ENCODE assay signal across 15 cellular contexts in genomic region chr1:1171551-1172340, GRCh38. TPM values are rescaled to one million over a fixed set of nuclear protein-coding genes. Genes with fewer than 3 reads are reported as not detected.
DNase-seq lines count a peak whose midpoint lies in the region; ATAC-seq lines count a peak whose summit lies in the region.
"Had no signal": no experiment of that assay in that cellular context is flagged by ENCODE, and none has a peak within 500 bp of the region (broad histone marks: within the 10 kb centered on the region; RNA-seq: fewer than 3 reads in every experiment).

No MANE protein-coding gene starts in this region.

- peak overlapping the region in 7 of 8 donors; percentile 14 to 72 (median 39) for H3K27ac Mint-ChIP-seq in CD8-positive, alpha-beta memory T cell
- peak overlapping the region; percentile 49 for H3K27ac Mint-ChIP-seq in activated naive CD4-positive, alpha-beta T cell treated with anti-CD3 and anti-CD28 coated beads, Interleukin-2, amount 10 ng/mL, durations not matched to agents 7 days and 5 days
- H3K27ac Mint-ChIP-seq in memory B cell, result peak overlapping the region; percentile 94

- ATAC-seq in HG03460 (IDR thresholded peaks at IDR 0.05; ENCODE audit: unreplicated experiment) (peak; percentile 48), memory B cell (ENCODE audit: low read depth) (peak; percentile 85), GM18517 (IDR thresholded peaks at IDR 0.05; ENCODE audit: unreplicated experiment) (no peak)
- ATAC-seq: body of pancreas, Panc1 had no signal

- POLR2A ChIA-PET in CD8-positive, alpha-beta memory T cell (lab: Charles Lee), result no interaction called here

- CTCF ChIA-PET in CD8-positive, alpha-beta memory T cell (lab: Charles Lee), result no interaction called here
- CTCF ChIA-PET in activated naive CD4-positive, alpha-beta T cell treated with anti-CD3 and anti-CD28 coated beads, Interleukin-2, amount 10 ng/mL, durations not matched to agents 7 days and 5 days (lab: Charles Lee), result no interaction called here

- no peaks in the 10 kb centered on the region for H3K9me3 Mint-ChIP-seq in CD8-positive, alpha-beta memory T cell
- no peaks in the 10 kb centered on the region for H3K9me3 Mint-ChIP-seq in activated naive CD4-positive, alpha-beta T cell treated with anti-CD3 and anti-CD28 coated beads, Interleukin-2, amount 10 ng/mL, durations not matched to agents 7 days and 5 days
- H3K9me3 Mint-ChIP-seq in memory B cell, result no peaks in the 10 kb centered on the region

- peaks cover 4 to 24% (median 6%) of the 10 kb centered on the region in 3 donors for H3K4me1 Mint-ChIP-seq in CD8-positive, alpha-beta memory T cell
- H3K4me1 Mint-ChIP-seq in activated naive CD4-positive, alpha-beta T cell treated with anti-CD3 and anti-CD28 coated beads, Interleukin-2, amount 10 ng/mL, durations not matched to agents 7 days and 5 days, result peaks cover 33% of the 10 kb centered on the region
- H3K4me1 Mint-ChIP-seq in memory B cell, result peaks cover 33% of the 10 kb centered on the region

- no peak overlapping the region for H3K4me3 ChIP-seq in CD8-positive, alpha-beta memory T cell (ENCODE audit: low read length)
- H3K4me3 ChIP-seq: body of pancreas, upper lobe of left lung had no signal

- H3K27me3 ChIP-seq in CD8-positive, alpha-beta memory T cell (ENCODE audit: insufficient read depth, low read length, poor library complexity, severe bottlenecking), result no peaks in the 10 kb centered on the region
- H3K27me3 ChIP-seq: body of pancreas had no signal

- H3K9me3 ChIP-seq in CD8-positive, alpha-beta memory T cell (ENCODE audit: low read length), result no peaks in the 10 kb centered on the region
- H3K9me3 ChIP-seq: body of pancreas, upper lobe of left lung had no signal

- H3K4me3 Mint-ChIP-seq in CD8-positive, alpha-beta memory T cell, result peak overlapping the region in 1 of 7 donors; percentile 32
- H3K4me3 Mint-ChIP-seq in activated naive CD4-positive, alpha-beta T cell treated with anti-CD3 and anti-CD28 coated beads, Interleukin-2, amount 10 ng/mL, durations not matched to agents 7 days and 5 days, result no peak overlapping the region
- H3K4me3 Mint-ChIP-seq in memory B cell, result peak overlapping the region; percentile 74

- H3K4me1 ChIP-seq in CD8-positive, alpha-beta memory T cell (ENCODE audit: insufficient read depth, low read length), result peaks cover 15% of the 10 kb centered on the region

- no peaks in the 10 kb centered on the region for H3K36me3 Mint-ChIP-seq in CD8-positive, alpha-beta memory T cell
- H3K36me3 Mint-ChIP-seq in activated naive CD4-positive, alpha-beta T cell treated with anti-CD3 and anti-CD28 coated beads, Interleukin-2, amount 10 ng/mL, durations not matched to agents 7 days and 5 days, result no peaks in the 10 kb centered on the region
- peaks cover under 1% of the 10 kb centered on the region for H3K36me3 Mint-ChIP-seq in memory B cell

- H3K36me3 ChIP-seq in CD8-positive, alpha-beta memory T cell (ENCODE audit: insufficient read depth, low read length), result no peaks in the 10 kb centered on the region

- H3K27me3 Mint-ChIP-seq in CD8-positive, alpha-beta memory T cell, result peaks cover 8 to 11% of the 10 kb centered on the region in 2 donors
- peaks cover 73% of the 10 kb centered on the region for H3K27me3 Mint-ChIP-seq in activated naive CD4-positive, alpha-beta T cell treated with anti-CD3 and anti-CD28 coated beads, Interleukin-2, amount 10 ng/mL, durations not matched to agents 7 days and 5 days
- peaks cover 6% of the 10 kb centered on the region for H3K27me3 Mint-ChIP-seq in memory B cell

- peak in 3 of 5 donors; percentile 17 to 53 (median 48) for DNase-seq in CD8-positive, alpha-beta memory T cell
- DNase-seq in activated naive CD4-positive, alpha-beta T cell treated with anti-CD3 and anti-CD28 coated beads, Interleukin-2, amount 10 ng/mL, durations not matched to agents 7 days and 5 days, result peak; percentile 39
- DNase-seq in memory B cell (ENCODE audit: low spot score in 2 of 2) (peak; percentile 80 to 89), NCI-H2171 (lab: John Stamatoyannopoulos, UW) (no peak), SIG-M5 (lab: John Stamatoyannopoulos, UW) (no peak), NCI-H1048 (lab: John Stamatoyannopoulos, UW) (no peak)
- DNase-seq: HCEC 1CT, NCI-H2081, occipital lobe had no signal

- no peak overlapping the region for H3K27ac ChIP-seq in CD8-positive, alpha-beta memory T cell (ENCODE audit: low read depth, low read length)
- H3K27ac ChIP-seq: body of pancreas, upper lobe of left lung had no signal

RNA-seq across cellular contexts. Expression of gene TTLL10, which starts 1.9 kb away (rescaled TPM):
- total RNA-seq in CD8-positive, alpha-beta memory T cell, result not detected
- not detected for polyA plus RNA-seq in CD8-positive, alpha-beta memory T cell
- total RNA-seq: Daoy, occipital lobe had no signal

RNA-seq across cellular contexts. Expression of gene TNFRSF18, which starts 34.6 kb away (rescaled TPM):
- total RNA-seq in CD8-positive, alpha-beta memory T cell, result 10 to 100 TPM; 91.0 to 97.1 TPM
- 2.0 TPM for polyA plus RNA-seq in CD8-positive, alpha-beta memory T cell
- total RNA-seq: body of pancreas, occipital lobe had no signal

RNA-seq across cellular contexts. Expression of gene TNFRSF4, which starts 42.2 kb away (rescaled TPM):
- 100 to 1,000 TPM; 180 to 193 TPM for total RNA-seq in CD8-positive, alpha-beta memory T cell
- polyA plus RNA-seq in CD8-positive, alpha-beta memory T cell, result 1.9 TPM
- total RNA-seq: Daoy, occipital lobe had no signal

RNA-seq across cellular contexts. Expression of gene C1orf159, which starts 55.9 kb away (rescaled TPM):
- 10 to 100 TPM; 18.7 to 20.8 TPM for total RNA-seq in CD8-positive, alpha-beta memory T cell
- 7.9 TPM for polyA plus RNA-seq in CD8-positive, alpha-beta memory T cell

Comparison
In these comparisons a context has a peak if more than half of its experiments do, and no peak if none do; other contexts are left out.
1. DNase-seq: peak in CD8-positive, alpha-beta memory T cell (3 of 5), activated naive CD4-positive, alpha-beta T cell treated with anti-CD3 and anti-CD28 coated beads, Interleukin-2, amount 10 ng/mL, durations not matched to agents 7 days and 5 days (single experiment) and memory B cell (2 of 2); none in NCI-H2171 (single experiment), SIG-M5 (single experiment) and NCI-H1048 (single experiment).
2. H3K27ac Mint-ChIP-seq: peak in every context shown above with its lines; median percentile 94 in memory B cell; 49 in activated naive CD4-positive, alpha-beta T cell treated with anti-CD3 and anti-CD28 coated beads, Interleukin-2, amount 10 ng/mL, durations not matched to agents 7 days and 5 days; 39 in CD8-positive, alpha-beta memory T cell.